In the genomic region with DNA sequence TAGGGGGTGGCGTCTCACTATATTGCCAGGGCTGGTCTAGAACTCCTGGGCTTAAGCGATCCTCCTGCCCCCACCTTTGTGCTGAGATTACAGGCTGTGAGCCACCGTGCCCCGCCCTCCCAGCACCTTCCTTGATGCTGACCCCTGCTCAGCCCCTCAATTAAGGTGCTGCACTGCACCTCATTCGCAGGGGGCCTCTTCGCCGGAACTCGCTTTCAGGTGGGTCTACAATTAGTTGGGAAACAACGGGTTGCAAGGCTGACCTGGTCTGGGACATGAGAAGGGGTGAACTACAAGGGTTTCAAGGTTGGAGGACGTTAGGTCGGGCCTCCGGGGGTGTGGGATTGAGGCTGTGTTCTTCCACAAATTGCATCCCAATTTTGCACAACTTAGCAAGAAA, we compare ENCODE assay signal across 1 cellular context.
TF ChIP-seq lines count a peak whose summit lies in the region.

No MANE protein-coding gene starts in this region.

TF ChIP-seq in HepG2, 621 proteins besides CTCF, POLR2A, EP300 and RAD21:
- no peak for TF ChIP-seq CCDC6 (CRISPR knock-in tag; IDR thresholded peaks at IDR 0.05)
- peak; percentile 42 for TF ChIP-seq AGO2 (optimal IDR thresholded peaks at IDR 0.05; ENCODE audit: low read depth, low read length)
- TF ChIP-seq RBM22 (optimal IDR thresholded peaks at IDR 0.05; ENCODE audit: low read length): peak; percentile 18
- TF ChIP-seq, protein P1, sequence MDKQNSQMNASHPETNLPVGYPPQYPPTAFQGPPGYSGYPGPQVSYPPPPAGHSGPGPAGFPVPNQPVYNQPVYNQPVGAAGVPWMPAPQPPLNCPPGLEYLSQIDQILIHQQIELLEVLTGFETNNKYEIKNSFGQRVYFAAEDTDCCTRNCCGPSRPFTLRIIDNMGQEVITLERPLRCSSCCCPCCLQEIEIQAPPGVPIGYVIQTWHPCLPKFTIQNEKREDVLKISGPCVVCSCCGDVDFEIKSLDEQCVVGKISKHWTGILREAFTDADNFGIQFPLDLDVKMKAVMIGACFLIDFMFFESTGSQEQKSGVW (CRISPR knock-in tag; IDR thresholded peaks at IDR 0.05; ENCODE audit: borderline replicate concordance): no peak
